1 cellular context compared by ENCODE assay signal in the genomic region with DNA sequence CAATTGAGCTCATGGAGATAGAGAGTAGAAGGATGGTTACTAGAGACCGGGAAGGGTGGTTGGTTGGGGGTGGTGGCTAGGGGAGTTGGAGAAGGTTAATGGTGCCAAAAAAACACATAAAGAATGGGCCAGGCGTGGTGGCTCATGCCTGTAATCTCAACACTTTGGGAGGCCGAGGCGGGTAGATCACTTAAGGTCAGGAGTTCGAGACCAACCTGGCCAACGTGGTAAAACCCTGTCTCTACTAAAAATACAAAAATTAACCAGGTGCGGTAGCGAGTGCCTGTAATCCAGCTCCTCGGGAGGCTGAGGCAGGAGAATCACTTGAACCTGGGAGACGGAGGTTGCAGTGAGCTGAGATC. TPM values are rescaled to one million over a fixed set of nuclear protein-coding genes. Genes with fewer than 3 reads are reported as not detected.
"Had no signal": no experiment of that assay in that cellular context is flagged by ENCODE, and none has a peak within 500 bp of the region (broad histone marks: within the 10 kb centered on the region; RNA-seq: fewer than 3 reads in every experiment).

No MANE protein-coding gene starts in this region.

RNA-seq across cellular contexts. Expression of gene B3GNT7, which starts 46.2 kb away (rescaled TPM):
- total RNA-seq: activated naive CD4-positive, alpha-beta T cell treated with anti-CD3 and anti-CD28 coated beads for 36 hours had no signal
